Comparison of ENCODE assay signal across 21 cellular contexts in genomic region chr15:68654786-68655560, GRCh38.
"Had no signal": no experiment of that assay in that cellular context is flagged by ENCODE, and none has a peak within 500 bp of the region (broad histone marks: within the 10 kb centered on the region; RNA-seq: fewer than 3 reads in every experiment).

No MANE protein-coding gene starts in this region.

- H3K4me3 ChIP-seq: colonic mucosa, esophagus muscularis mucosa, gastroesophageal sphincter, heart left ventricle, right lobe of liver, SK-N-MC, tibial artery had no signal

- H3K9ac ChIP-seq: parathyroid adenoma had no signal

- H3K27ac ChIP-seq: colonic mucosa, esophagus muscularis mucosa, heart left ventricle, parathyroid adenoma, right lobe of liver, SK-N-MC, tibial artery had no signal

- H3K36me3 Mint-ChIP-seq: activated naive CD4-positive, alpha-beta T cell treated with anti-CD3 and anti-CD28 coated beads, Interleukin-2, amount 50 U/mL, for 24 hours; immature natural killer cell; naive thymus-derived CD8-positive, alpha-beta T cell; stimulated activated naive B cell treated with anti-CD40 and anti-IgM and Interleukin-4, amounts not matched to agents 10 μg/mL and 1 μg/mL and 100 μg/mL, for 72 hours had no signal

- H3K36me3 ChIP-seq: colonic mucosa, esophagus muscularis mucosa, gastroesophageal sphincter, heart left ventricle, right lobe of liver, tibial artery had no signal

- H3K27me3 Mint-ChIP-seq: activated naive CD4-positive, alpha-beta T cell treated with anti-CD3 and anti-CD28 coated beads, Interleukin-2, amount 50 U/mL, for 24 hours; stimulated activated naive B cell treated with anti-CD40 and anti-IgM and Interleukin-4, amounts not matched to agents 10 μg/mL and 1 μg/mL and 100 μg/mL, for 72 hours had no signal

- H3K27ac Mint-ChIP-seq: activated CD4-positive, alpha-beta memory T cell treated with anti-CD3 and anti-CD28 coated beads, Interleukin-2, amount 10 ng/mL, durations not matched to agents 7 days and 5 days; activated naive CD4-positive, alpha-beta T cell treated with anti-CD3 and anti-CD28 coated beads, Interleukin-2, amount 50 U/mL, for 24 hours; immature natural killer cell; naive thymus-derived CD8-positive, alpha-beta T cell; stimulated activated naive B cell treated with anti-CD40 and anti-IgM and Interleukin-4, amounts not matched to agents 10 μg/mL and 1 μg/mL and 100 μg/mL, for 72 hours; T-helper 2 cell treated with Interferon-gamma antibody and Interleukin-4, amounts not matched to agents 5 μg/mL and 100 μg/mL, for 36 hours had no signal

- H3K4me3 Mint-ChIP-seq: activated CD4-positive, alpha-beta memory T cell treated with anti-CD3 and anti-CD28 coated beads, Interleukin-2, amount 10 ng/mL, durations not matched to agents 7 days and 5 days; activated naive CD4-positive, alpha-beta T cell treated with anti-CD3 and anti-CD28 coated beads, Interleukin-2, amount 50 U/mL, for 24 hours; immature natural killer cell; naive thymus-derived CD8-positive, alpha-beta T cell; stimulated activated naive B cell treated with anti-CD40 and anti-IgM and Interleukin-4, amounts not matched to agents 10 μg/mL and 1 μg/mL and 100 μg/mL, for 72 hours; T-helper 2 cell treated with Interferon-gamma antibody and Interleukin-4, amounts not matched to agents 5 μg/mL and 100 μg/mL, for 36 hours had no signal

- H3K9me3 ChIP-seq: colonic mucosa, esophagus muscularis mucosa, gastroesophageal sphincter, heart left ventricle, right lobe of liver, tibial artery had no signal

- DNase-seq: activated CD4-positive, alpha-beta memory T cell treated with anti-CD3 and anti-CD28 coated beads, Interleukin-2, amount 10 ng/mL, durations not matched to agents 7 days and 5 days; activated CD4-positive, alpha-beta T cell treated with anti-CD3 and anti-CD28 coated beads for 48 hours; activated CD4-positive, CD25-positive, alpha-beta regulatory T cell; activated T-cell treated with anti-CD3 and anti-CD28 coated beads, Interleukin-2, amount 50 U/mL, for 1 hour; colonic mucosa; effector CD8-positive, alpha-beta T cell; heart left ventricle; immature natural killer cell; left cardiac atrium; mesenchymal stem cell; naive thymus-derived CD8-positive, alpha-beta T cell; stimulated activated CD4-positive, alpha-beta T cell treated with anti-CD3 and anti-CD28 coated beads, Interleukin-4, amount 100 ng/mL, for 4 hours; stimulated activated naive B cell treated with anti-CD40 and anti-IgM and Interleukin-4, amounts not matched to agents 10 μg/mL and 1 μg/mL and 100 μg/mL, for 72 hours had no signal

- H3K4me1 Mint-ChIP-seq: activated CD4-positive, alpha-beta memory T cell treated with anti-CD3 and anti-CD28 coated beads, Interleukin-2, amount 10 ng/mL, durations not matched to agents 7 days and 5 days; activated naive CD4-positive, alpha-beta T cell treated with anti-CD3 and anti-CD28 coated beads, Interleukin-2, amount 50 U/mL, for 24 hours; immature natural killer cell; naive thymus-derived CD8-positive, alpha-beta T cell had no signal

- H2AFZ ChIP-seq: parathyroid adenoma had no signal

- ATAC-seq: gastroesophageal sphincter; heart left ventricle; left cardiac atrium; naive thymus-derived CD8-positive, alpha-beta T cell; right lobe of liver; stimulated activated naive B cell treated with anti-CD40 and anti-IgM and Interleukin-4, amounts not matched to agents 10 μg/mL and 1 μg/mL and 100 μg/mL, for 72 hours had no signal

- H3K9me3 Mint-ChIP-seq: activated CD4-positive, alpha-beta memory T cell treated with anti-CD3 and anti-CD28 coated beads, Interleukin-2, amount 10 ng/mL, durations not matched to agents 7 days and 5 days; activated naive CD4-positive, alpha-beta T cell treated with anti-CD3 and anti-CD28 coated beads, Interleukin-2, amount 50 U/mL, for 24 hours; immature natural killer cell; naive thymus-derived CD8-positive, alpha-beta T cell; stimulated activated naive B cell treated with anti-CD40 and anti-IgM and Interleukin-4, amounts not matched to agents 10 μg/mL and 1 μg/mL and 100 μg/mL, for 72 hours; T-helper 2 cell treated with Interferon-gamma antibody and Interleukin-4, amounts not matched to agents 5 μg/mL and 100 μg/mL, for 36 hours had no signal

- H3K27me3 ChIP-seq: colonic mucosa, heart left ventricle, right lobe of liver, tibial artery had no signal

- H3K79me2 ChIP-seq: parathyroid adenoma had no signal
